Comparison of ENCODE assay signal across 11 cellular contexts in genomic region chr4:98932539-98932938, GRCh38. TPM values are rescaled to one million over a fixed set of nuclear protein-coding genes. Genes with fewer than 3 reads are reported as not detected.
DNase-seq lines count a peak whose midpoint lies in the region; ATAC-seq and TF ChIP-seq lines count a peak whose summit lies in the region.
"Had no signal": no experiment of that assay in that cellular context is flagged by ENCODE, and none has a peak within 500 bp of the region (broad histone marks: within the 10 kb centered on the region; RNA-seq: fewer than 3 reads in every experiment).

No MANE protein-coding gene starts in this region.

- H3K9me3 Mint-ChIP-seq in activated naive CD4-positive, alpha-beta T cell treated with anti-CD3 and anti-CD28 coated beads, Interleukin-2, amount 50 U/mL, for 72 hours: no peaks in the 10 kb centered on the region
- H3K9me3 Mint-ChIP-seq: activated CD8-positive, alpha-beta T cell treated with anti-CD3 and anti-CD28 coated beads for 36 hours had no signal

- no peaks in the 10 kb centered on the region for H3K27me3 ChIP-seq in BLaER1 treated with 17β-estradiol and CSF1 and Interleukin-3, amounts not matched to agents 10 nM and 100 nM
- no peaks in the 10 kb centered on the region for H3K27me3 ChIP-seq in RWPE2 (ENCODE audit: insufficient read depth, poor library complexity, severe bottlenecking)
- H3K27me3 ChIP-seq: gastroesophageal sphincter had no signal

- peaks cover 9 to 10% of the 10 kb centered on the region in 2 donors for H3K36me3 Mint-ChIP-seq in activated naive CD4-positive, alpha-beta T cell treated with anti-CD3 and anti-CD28 coated beads, Interleukin-2, amount 50 U/mL, for 72 hours

- H3K9ac ChIP-seq in BLaER1 treated with 17β-estradiol and CSF1 and Interleukin-3, amounts not matched to agents 10 nM and 100 nM: peak overlapping the region in 1 of 11 experiments; percentile 16; a peak in 2 of 22 replicates

- no peak overlapping the region for H3K27ac Mint-ChIP-seq in activated naive CD4-positive, alpha-beta T cell treated with anti-CD3 and anti-CD28 coated beads, Interleukin-2, amount 50 U/mL, for 72 hours
- H3K27ac Mint-ChIP-seq: activated CD8-positive, alpha-beta T cell treated with anti-CD3 and anti-CD28 coated beads for 36 hours had no signal

- peaks cover 0 to 36% (median 24%) of the 10 kb centered on the region in 11 experiments; a peak in 16 of 22 replicates for H3K9me3 ChIP-seq in BLaER1 treated with 17β-estradiol and CSF1 and Interleukin-3, amounts not matched to agents 10 nM and 100 nM (replicated peaks in 1 of 11)
- no peaks in the 10 kb centered on the region for H3K9me3 ChIP-seq in RWPE2 (ENCODE audit: severe bottlenecking)
- H3K9me3 ChIP-seq: gastroesophageal sphincter had no signal

- H3K36me3 ChIP-seq in BLaER1 treated with 17β-estradiol and CSF1 and Interleukin-3, amounts not matched to agents 10 nM and 100 nM: no peaks in the 10 kb centered on the region
- no peaks in the 10 kb centered on the region for H3K36me3 ChIP-seq in RWPE2 (ENCODE audit: low read depth)
- H3K36me3 ChIP-seq: gastroesophageal sphincter had no signal

- H3K27ac ChIP-seq in BLaER1 treated with 17β-estradiol and CSF1 and Interleukin-3, amounts not matched to agents 10 nM and 100 nM: peak overlapping the region in 8 of 11 experiments; percentile 13 to 63 (median 47); a peak in 9 of 22 replicates
- peak overlapping the region; percentile 18 for H3K27ac ChIP-seq in RWPE2 (ENCODE audit: poor library complexity, severe bottlenecking)
- H3K27ac ChIP-seq: gastroesophageal sphincter had no signal

- H3K4me3 ChIP-seq in BLaER1 treated with 17β-estradiol and CSF1 and Interleukin-3, amounts not matched to agents 10 nM and 100 nM: no peak overlapping the region
- H3K4me3 ChIP-seq in RWPE2 (ENCODE audit: severe bottlenecking): no peak overlapping the region
- H3K4me3 ChIP-seq: gastroesophageal sphincter had no signal

- DNase-seq in RWPE2 (ENCODE audit: low spot score): no peak
- DNase-seq in globus pallidus (ENCODE audit: low spot score): peak; percentile 33
- no peak for DNase-seq in activated naive CD4-positive, alpha-beta T cell treated with anti-CD3 and anti-CD28 coated beads, Interleukin-2, amount 50 U/mL, for 72 hours (ENCODE audit: low spot score in 2 of 2)
- DNase-seq: activated CD8-positive, alpha-beta T cell treated with anti-CD3 and anti-CD28 coated beads for 36 hours; SHP77 treated with DMSO at 0.1 percent for 48 hours had no signal

- peak overlapping the region; percentile 20 to 79 (median 63) for H3K4me2 ChIP-seq in BLaER1 treated with 17β-estradiol and CSF1 and Interleukin-3, amounts not matched to agents 10 nM and 100 nM

- peaks cover 4 to 10% (median 5%) of the 10 kb centered on the region in 11 experiments; a peak in 21 of 22 replicates for H4K20me1 ChIP-seq in BLaER1 treated with 17β-estradiol and CSF1 and Interleukin-3, amounts not matched to agents 10 nM and 100 nM

- ATAC-seq in HG02981 (IDR thresholded peaks at IDR 0.05; ENCODE audit: unreplicated experiment) (peak; percentile 13), RWPE2 (ENCODE audit: low read depth) (no peak), HG02759 (IDR thresholded peaks at IDR 0.05; ENCODE audit: unreplicated experiment) (no peak), HG03439 (IDR thresholded peaks at IDR 0.05; ENCODE audit: unreplicated experiment) (no peak), GM18907 (IDR thresholded peaks at IDR 0.05; ENCODE audit: unreplicated experiment) (no peak)
- ATAC-seq in activated naive CD4-positive, alpha-beta T cell treated with anti-CD3 and anti-CD28 coated beads, Interleukin-2, amount 50 U/mL, for 72 hours: no peak
- ATAC-seq: activated CD8-positive, alpha-beta T cell treated with anti-CD3 and anti-CD28 coated beads for 36 hours; gastroesophageal sphincter had no signal

- H3K4me1 ChIP-seq in BLaER1 treated with 17β-estradiol and CSF1 and Interleukin-3, amounts not matched to agents 10 nM and 100 nM: peaks cover 19 to 45% (median 34%) of the 10 kb centered on the region in 10 experiments
- peaks cover 11% of the 10 kb centered on the region for H3K4me1 ChIP-seq in RWPE2 (ENCODE audit: insufficient read depth, poor library complexity, severe bottlenecking)

- no peak for TF ChIP-seq CTCF in RWPE2 (IDR thresholded peaks at IDR 0.05; ENCODE audit: poor library complexity, severe bottlenecking)

RNA-seq across cellular contexts. Expression of gene EIF4E, which starts 3.6 kb away (rescaled TPM):
- total RNA-seq in activated naive CD4-positive, alpha-beta T cell treated with anti-CD3 and anti-CD28 coated beads, Interleukin-2, amount 50 U/mL, for 72 hours: 100 to 1,000 TPM in 1 of 2 donors, 10 to 100 TPM in 1; 91.8 to 131 TPM
